Comparison of ENCODE assay signal across 1 cellular context in genomic region chr2:168890006-168890782, GRCh38.
TF ChIP-seq lines count a peak whose summit lies in the region.

SPC25 (minus strand) TSS chr2:168890430; CDS start chr2:168889519, 911 bp downstream.

TF ChIP-seq in HepG2, 621 proteins besides CTCF, POLR2A, EP300 and RAD21 (continued from another document and continues in another):
- no peak; the same call in 1 of the 2 replicates for TF ChIP-seq ZSCAN21 (CRISPR knock-in tag; IDR thresholded peaks at IDR 0.05; ENCODE audit: borderline replicate concordance)
- TF ChIP-seq ZBTB43 (CRISPR knock-in tag; conservative IDR thresholded peaks at IDR 0.05), result peak; percentile 13; the same call in 1 of the 2 replicates
- TF ChIP-seq GMEB1 (CRISPR knock-in tag; IDR thresholded peaks at IDR 0.05; ENCODE audit: borderline replicate concordance), result peak; percentile 73; the same call in 1 of the 2 replicates
- 0 out of 2 replicates have a peak, but pooled peaks have one; percentile 89 for TF ChIP-seq ZNF567 (CRISPR knock-in tag; IDR thresholded peaks at IDR 0.05; ENCODE audit: borderline replicate concordance)
- TF ChIP-seq ZNF557 (CRISPR knock-in tag; IDR thresholded peaks at IDR 0.05), result peak; percentile 61; the same call in 1 of the 2 replicates
- peak; percentile 37; the same call in 1 of the 2 replicates for TF ChIP-seq RFX5 (IDR thresholded peaks at IDR 0.05; ENCODE audit: low read depth, low read length)
- no peak for TF ChIP-seq ZNF800 (CRISPR knock-in tag; IDR thresholded peaks at IDR 0.05)
- no peak; the same call in 1 of the 2 replicates for TF ChIP-seq ZNF281 (CRISPR knock-in tag; IDR thresholded peaks at IDR 0.05; ENCODE audit: borderline replicate concordance)
- peak; percentile 86 for TF ChIP-seq SMYD3 (CRISPR knock-in tag; IDR thresholded peaks at IDR 0.05)
- peak; percentile 71; the same call in 1 of the 2 replicates for TF ChIP-seq TARDBP (CRISPR knock-in tag; IDR thresholded peaks at IDR 0.05)
- TF ChIP-seq TMF1 (CRISPR knock-in tag; IDR thresholded peaks at IDR 0.05; ENCODE audit: low read depth), result peak; percentile 58; the same call in 1 of the 2 replicates
- TF ChIP-seq ISX (CRISPR knock-in tag; conservative IDR thresholded peaks at IDR 0.05), result no peak
- no peak for TF ChIP-seq AGO2 (optimal IDR thresholded peaks at IDR 0.05; ENCODE audit: low read depth, low read length)
- TF ChIP-seq KDM1A (CRISPR knock-in tag; IDR thresholded peaks at IDR 0.05), result no peak
- no peak for TF ChIP-seq ZFP37 (CRISPR knock-in tag; IDR thresholded peaks at IDR 0.05; ENCODE audit: borderline replicate concordance)
- no peak for TF ChIP-seq STAG1 (CRISPR knock-in tag; IDR thresholded peaks at IDR 0.05)
- TF ChIP-seq ZKSCAN8 (CRISPR knock-in tag; IDR thresholded peaks at IDR 0.05; ENCODE audit: borderline replicate concordance), result 0 out of 2 replicates have a peak, but pooled peaks have one; percentile 13
- 0 out of 2 replicates have a peak, but pooled peaks have one; percentile 34 for TF ChIP-seq ZSCAN25 (CRISPR knock-in tag; IDR thresholded peaks at IDR 0.05)
- no peak for TF ChIP-seq ZNF382 (CRISPR knock-in tag; IDR thresholded peaks at IDR 0.05; ENCODE audit: borderline replicate concordance)
- TF ChIP-seq HINFP (CRISPR knock-in tag; IDR thresholded peaks at IDR 0.05; ENCODE audit: low read depth), result no peak
- TF ChIP-seq MAZ (IDR thresholded peaks at IDR 0.05; ENCODE audit: borderline replicate concordance, low read depth, low read length), result 0 out of 2 replicates have a peak, but pooled peaks have one; percentile 43
- peak; percentile 76 for TF ChIP-seq MAZ (CRISPR knock-in tag; IDR thresholded peaks at IDR 0.05; ENCODE audit: low read depth)
- TF ChIP-seq ZNF574 (CRISPR knock-in tag; IDR thresholded peaks at IDR 0.05), result peak; percentile 90
- peak; percentile 70 for TF ChIP-seq MAX (IDR thresholded peaks at IDR 0.05)
- TF ChIP-seq THAP9 (CRISPR knock-in tag; IDR thresholded peaks at IDR 0.05; ENCODE audit: borderline replicate concordance), result peak; percentile 82
- TF ChIP-seq MYC (CRISPR knock-in tag; IDR thresholded peaks at IDR 0.05; ENCODE audit: borderline replicate concordance), result peak; percentile 77
- no peak for TF ChIP-seq ELK4 (CRISPR knock-in tag; IDR thresholded peaks at IDR 0.05; ENCODE audit: borderline replicate concordance)
- peak; percentile 67; the same call in 1 of the 2 replicates for TF ChIP-seq ATF2 (CRISPR knock-in tag; IDR thresholded peaks at IDR 0.05)
- 0 out of 2 replicates have a peak, but pooled peaks have one; percentile 14 for TF ChIP-seq ZNF235 (CRISPR knock-in tag; IDR thresholded peaks at IDR 0.05; ENCODE audit: borderline replicate concordance)
- peak; percentile 64 for TF ChIP-seq HNRNPLL (IDR thresholded peaks at IDR 0.05; ENCODE audit: low read depth, low read length, poor library complexity, severe bottlenecking)
- TF ChIP-seq MXD4 (CRISPR knock-in tag; IDR thresholded peaks at IDR 0.05), result peak; percentile 76
- 0 out of 2 replicates have a peak, but pooled peaks have one; percentile 74 for TF ChIP-seq POGK (CRISPR knock-in tag; conservative IDR thresholded peaks at IDR 0.05)
